12 cellular contexts compared by ENCODE assay signal in genomic region chr5:161306354-161306990, GRCh38.
"Had no signal": no experiment of that assay in that cellular context is flagged by ENCODE, and none has a peak within 500 bp of the region (broad histone marks: within the 10 kb centered on the region; RNA-seq: fewer than 3 reads in every experiment).

No MANE protein-coding gene starts in this region.

- H3K27me3 ChIP-seq: pancreas, stomach, testis had no signal

- H3K4me3 ChIP-seq: pancreas, stomach, testis had no signal

- DNase-seq: activated CD4-positive, alpha-beta memory T cell treated with anti-CD3 and anti-CD28 coated beads, Interleukin-2, amount 10 ng/mL, durations not matched to agents 7 days and 5 days; activated CD4-positive, alpha-beta T cell treated with anti-CD3 and anti-CD28 coated beads for 4 hours; activated naive CD4-positive, alpha-beta T cell treated with anti-CD3 and anti-CD28 coated beads, Interleukin-2, amount 50 U/mL, for 16 hours; activated T-cell treated with anti-CD3 and anti-CD28 coated beads, Interleukin-2, amount 50 U/mL, for 24 hours; pancreas; stimulated activated CD4-positive, alpha-beta T cell treated with anti-CD3 and anti-CD28 coated beads, Interleukin-12 subunit alpha, Interleukin-12 subunit beta, amount 100 ng/mL, for 4 hours; stimulated activated CD4-positive, alpha-beta T cell treated with anti-CD3 and anti-CD28 coated beads, Interleukin-2, amount 100 ng/mL, for 24 hours; stomach; T-helper 17 cell; testis had no signal

- H3K9me3 ChIP-seq: pancreas, testis had no signal

- H3K27ac ChIP-seq: pancreas, testis had no signal

- H3K36me3 ChIP-seq: pancreas, stomach had no signal

- FAIRE-seq: astrocyte, keratinocyte, pancreas had no signal

- H3K4me1 ChIP-seq: pancreas, testis had no signal
